Comparison of ENCODE assay signal across 9 cellular contexts in genomic region chr4:156972370-156972980, GRCh38. TPM values are rescaled to one million over a fixed set of nuclear protein-coding genes. Genes with fewer than 3 reads are reported as not detected.
DNase-seq lines count a peak whose midpoint lies in the region; ATAC-seq lines count a peak whose summit lies in the region.
"Had no signal": no experiment of that assay in that cellular context is flagged by ENCODE, and none has a peak within 500 bp of the region (broad histone marks: within the 10 kb centered on the region; RNA-seq: fewer than 3 reads in every experiment).

No MANE protein-coding gene starts in this region.

- DNase-seq in activated naive CD8-positive, alpha-beta T cell treated with anti-CD3 and anti-CD28 coated beads, Interleukin-2, amount 50 U/mL, for 24 hours, result no peak
- DNase-seq in activated CD4-positive, alpha-beta T cell treated with anti-CD3 and anti-CD28 coated beads, Interleukin-2, amount 50 U/mL, for 48 hours, result no peak
- DNase-seq: activated naive CD8-positive, alpha-beta T cell treated with anti-CD3 and anti-CD28 coated beads for 36 hours had no signal

- H3K27me3 ChIP-seq in endocrine pancreas (ENCODE audit: control insufficient read depth, insufficient read depth, low read length), result no peaks in the 10 kb centered on the region
- no peaks in the 10 kb centered on the region for H3K27me3 ChIP-seq in muscle layer of colon (ENCODE audit: control insufficient read depth in 1 of 2, insufficient read depth in 2 of 2, low read length in 2 of 2)

- H3K9ac ChIP-seq in endocrine pancreas (ENCODE audit: control insufficient read depth, insufficient read depth, low read length) (no peak overlapping the region), muscle layer of colon (ENCODE audit: low read length) (peak overlapping the region; percentile 28)

- H3K4me3 Mint-ChIP-seq in activated naive CD8-positive, alpha-beta T cell, result peak overlapping the region; percentile 41
- no peak overlapping the region for H3K4me3 Mint-ChIP-seq in activated naive CD8-positive, alpha-beta T cell treated with anti-CD3 and anti-CD28 coated beads, Interleukin-2, amount 50 U/mL, for 24 hours
- H3K4me3 Mint-ChIP-seq: activated naive CD8-positive, alpha-beta T cell treated with anti-CD3 and anti-CD28 coated beads for 36 hours had no signal

- 15% methylated on average over 8 of the region's 8 CpGs for WGBS in urinary bladder

- H3K36me3 Mint-ChIP-seq in activated naive CD8-positive, alpha-beta T cell, result no peaks in the 10 kb centered on the region
- H3K36me3 Mint-ChIP-seq in activated naive CD8-positive, alpha-beta T cell treated with anti-CD3 and anti-CD28 coated beads, Interleukin-2, amount 50 U/mL, for 24 hours (ENCODE audit: low read depth), result peaks cover 2% of the 10 kb centered on the region
- H3K36me3 Mint-ChIP-seq: activated naive CD8-positive, alpha-beta T cell treated with anti-CD3 and anti-CD28 coated beads for 36 hours had no signal

- H3K36me3 ChIP-seq in endocrine pancreas (ENCODE audit: control insufficient read depth, insufficient read depth, low read length) (no peaks in the 10 kb centered on the region), muscle layer of colon (ENCODE audit: insufficient read depth, low read length) (no peaks in the 10 kb centered on the region), urinary bladder (ENCODE audit: insufficient read depth) (no peaks in the 10 kb centered on the region)

- peaks cover 10% of the 10 kb centered on the region for H3K9me3 Mint-ChIP-seq in activated naive CD8-positive, alpha-beta T cell (ENCODE audit: low read depth)
- H3K9me3 Mint-ChIP-seq in activated naive CD8-positive, alpha-beta T cell treated with anti-CD3 and anti-CD28 coated beads, Interleukin-2, amount 50 U/mL, for 24 hours, result peaks cover 4% of the 10 kb centered on the region

- peaks cover 11% of the 10 kb centered on the region for H3K4me1 Mint-ChIP-seq in activated naive CD8-positive, alpha-beta T cell (ENCODE audit: low read depth)
- H3K4me1 Mint-ChIP-seq in activated naive CD8-positive, alpha-beta T cell treated with anti-CD3 and anti-CD28 coated beads, Interleukin-2, amount 50 U/mL, for 24 hours, result peaks cover 13% of the 10 kb centered on the region

- peak overlapping the region; percentile 58 for H3K4me3 ChIP-seq in endocrine pancreas (ENCODE audit: control insufficient read depth, insufficient read depth, low read length)
- H3K4me3 ChIP-seq in muscle layer of colon (ENCODE audit: low read depth in 1 of 2, low read length in 2 of 2), result peak overlapping the region; percentile 55 to 73
- peak overlapping the region; percentile 96 for H3K4me3 ChIP-seq in urinary bladder (ENCODE audit: low read depth, low read length)

- peaks cover 48% of the 10 kb centered on the region for H3K27me3 Mint-ChIP-seq in activated naive CD8-positive, alpha-beta T cell
- H3K27me3 Mint-ChIP-seq in activated naive CD8-positive, alpha-beta T cell treated with anti-CD3 and anti-CD28 coated beads, Interleukin-2, amount 50 U/mL, for 24 hours, result peaks cover 58% of the 10 kb centered on the region

- no peak overlapping the region for H3K27ac Mint-ChIP-seq in activated naive CD8-positive, alpha-beta T cell
- no peak overlapping the region for H3K27ac Mint-ChIP-seq in activated naive CD8-positive, alpha-beta T cell treated with anti-CD3 and anti-CD28 coated beads, Interleukin-2, amount 50 U/mL, for 24 hours
- H3K27ac Mint-ChIP-seq: activated naive CD8-positive, alpha-beta T cell treated with anti-CD3 and anti-CD28 coated beads for 36 hours had no signal

- H3K27ac ChIP-seq in muscle layer of colon (ENCODE audit: low read depth, low read length) (peak overlapping the region; percentile 94), urinary bladder (ENCODE audit: low read depth) (peak overlapping the region; percentile 88)

- no peak for ATAC-seq in activated naive CD8-positive, alpha-beta T cell treated with anti-CD3 and anti-CD28 coated beads, Interleukin-2, amount 50 U/mL, for 24 hours
- no peak for ATAC-seq in GM19467 (IDR thresholded peaks at IDR 0.05; ENCODE audit: unreplicated experiment)
- no peak for ATAC-seq in GM21390 (IDR thresholded peaks at IDR 0.05; ENCODE audit: unreplicated experiment)

- no peaks in the 10 kb centered on the region for H3K4me1 ChIP-seq in endocrine pancreas (ENCODE audit: control insufficient read depth, insufficient read depth, low read length)
- H3K4me1 ChIP-seq in muscle layer of colon (ENCODE audit: insufficient read depth, low read length), result peaks cover 31% of the 10 kb centered on the region
- no peaks in the 10 kb centered on the region for H3K4me1 ChIP-seq in urinary bladder (ENCODE audit: insufficient read depth)

- H3K9me3 ChIP-seq in endocrine pancreas (ENCODE audit: control insufficient read depth, low read length) (no peaks in the 10 kb centered on the region), muscle layer of colon (ENCODE audit: low read length) (no peaks in the 10 kb centered on the region)

RNA-seq across cellular contexts. Expression of gene PDGFC, which starts 0.9 kb away (rescaled TPM):
- 73.5 TPM for total RNA-seq in urinary bladder
- polyA plus RNA-seq in urinary bladder, result 23.4 TPM
- total RNA-seq: activated naive CD8-positive, alpha-beta T cell treated with anti-CD3 and anti-CD28 coated beads for 36 hours had no signal
